In genomic region chr19:35978271-35978670, GRCh38 we compare ENCODE assay signal across 34 cellular contexts. TPM values are rescaled to one million over a fixed set of nuclear protein-coding genes. Genes with fewer than 3 reads are reported as not detected.
"Had no signal": no experiment of that assay in that cellular context is flagged by ENCODE, and none has a peak within 500 bp of the region (broad histone marks: within the 10 kb centered on the region; RNA-seq: fewer than 3 reads in every experiment).

No MANE protein-coding gene starts in this region.

- H3K9me3 Mint-ChIP-seq: activated CD4-positive, alpha-beta memory T cell treated with anti-CD3 and anti-CD28 coated beads for 36 hours; activated CD4-positive, alpha-beta T cell treated with anti-CD3 and anti-CD28 coated beads, Interleukin-2, amount 10 ng/mL, durations not matched to agents 24 days and 14 days; activated naive CD4-positive, alpha-beta T cell treated with anti-CD3 and anti-CD28 coated beads for 36 hours; activated naive CD4-positive, alpha-beta T cell treated with anti-CD3 and anti-CD28 coated beads, Interleukin-2, amount 50 U/mL, for 24 hours; activated naive CD8-positive, alpha-beta T cell treated with anti-CD3 and anti-CD28 coated beads for 36 hours; activated naive CD8-positive, alpha-beta T cell treated with anti-CD3 and anti-CD28 coated beads, Interleukin-2, amount 50 U/mL, for 24 hours; activated T-helper 1 cell treated with anti-CD3 and anti-CD28 coated beads, Interleukin-12 subunit alpha, Interleukin-12 subunit beta, Interleukin-2, Interleukin-4 antibody, amounts not matched to agents 30 ng/mL and 10 ng/mL and 1 ng/mL, durations not matched to agents 14 hours and 24 hours and 36 hours; activated T-helper 2 cell treated with anti-CD3 and anti-CD28 coated beads, Interferon-gamma antibody, Interleukin-2, Interleukin-4, amounts not matched to agents 10 μg/mL and 5 μg/mL and 100 μg/mL, durations not matched to agents 14 hours and 24 hours and 36 hours; effector memory CD8-positive, alpha-beta T cell had no signal

- H3K4me3 ChIP-seq: adrenal gland, body of pancreas, esophagus squamous epithelium, gastroesophageal sphincter, heart right ventricle had no signal

- H3K4me1 Mint-ChIP-seq: activated CD4-positive, alpha-beta T cell treated with anti-CD3 and anti-CD28 coated beads for 36 hours; activated CD4-positive, alpha-beta T cell treated with anti-CD3 and anti-CD28 coated beads, Interleukin-2, amount 10 ng/mL, durations not matched to agents 24 days and 14 days; activated CD8-positive, alpha-beta memory T cell treated with anti-CD3 and anti-CD28 coated beads, Interleukin-2, amount 10 ng/mL, durations not matched to agents 7 days and 5 days; activated naive CD4-positive, alpha-beta T cell treated with anti-CD3 and anti-CD28 coated beads, Interleukin-2, amount 50 U/mL, for 24 hours; activated naive CD8-positive, alpha-beta T cell treated with anti-CD3 and anti-CD28 coated beads for 36 hours; activated naive CD8-positive, alpha-beta T cell treated with anti-CD3 and anti-CD28 coated beads, Interleukin-2, amount 50 U/mL, for 24 hours had no signal

- ATAC-seq: body of pancreas, gastroesophageal sphincter, heart right ventricle had no signal

- H3K36me3 Mint-ChIP-seq: activated CD4-positive, alpha-beta memory T cell treated with anti-CD3 and anti-CD28 coated beads for 36 hours; activated CD8-positive, alpha-beta memory T cell treated with anti-CD3 and anti-CD28 coated beads, Interleukin-2, amount 10 ng/mL, durations not matched to agents 7 days and 5 days; activated naive CD4-positive, alpha-beta T cell treated with anti-CD3 and anti-CD28 coated beads, Interleukin-2, amount 50 U/mL, for 24 hours; activated naive CD8-positive, alpha-beta T cell treated with anti-CD3 and anti-CD28 coated beads for 36 hours had no signal

- H3K27ac ChIP-seq: adrenal gland, body of pancreas, epithelial cell of prostate, esophagus squamous epithelium, gastroesophageal sphincter, heart right ventricle had no signal

- H3K36me3 ChIP-seq: adrenal gland, esophagus squamous epithelium, gastroesophageal sphincter, heart right ventricle had no signal

- H3K9me3 ChIP-seq: adrenal gland, body of pancreas, esophagus squamous epithelium, gastroesophageal sphincter, heart right ventricle had no signal

- DNase-seq: activated CD4-positive, alpha-beta memory T cell treated with anti-CD3 and anti-CD28 coated beads for 36 hours; activated CD4-positive, alpha-beta T cell treated with anti-CD3 and anti-CD28 coated beads for 36 hours; activated CD4-positive, alpha-beta T cell treated with anti-CD3 and anti-CD28 coated beads, Interleukin-2, amount 10 ng/mL, durations not matched to agents 24 days and 14 days; activated CD4-positive, CD25-positive, alpha-beta regulatory T cell; activated CD4-positive, CD25-positive, alpha-beta regulatory T cell treated with anti-CD3 and anti-CD28 coated beads, Interleukin-2, amount 50 U/mL, for 72 hours; activated CD8-positive, alpha-beta memory T cell treated with anti-CD3 and anti-CD28 coated beads, Interleukin-2, amount 10 ng/mL, durations not matched to agents 7 days and 5 days; activated CD8-positive, alpha-beta memory T cell treated with anti-CD3 and anti-CD28 coated beads, Interleukin-2, amount 50 U/mL, for 4 hours; activated CD8-positive, alpha-beta T cell treated with anti-CD3 and anti-CD28 coated beads, Interleukin-2, amount 10 ng/mL, durations not matched to agents 7 days and 5 days; activated effector memory CD4-positive, alpha-beta T cell treated with anti-CD3 and anti-CD28 coated beads, Interleukin-2, amount 50 U/mL, for 16 hours; activated naive CD4-positive, alpha-beta T cell treated with anti-CD3 and anti-CD28 coated beads for 36 hours; activated naive CD8-positive, alpha-beta T cell treated with anti-CD3 and anti-CD28 coated beads for 36 hours; activated naive CD8-positive, alpha-beta T cell treated with anti-CD3 and anti-CD28 coated beads, Interleukin-2, amount 50 U/mL, for 24 hours; activated T-cell treated with anti-CD3 and anti-CD28 coated beads, Interleukin-2, amount 50 U/mL, for 1 hour; activated T-cell treated with anti-CD3 and anti-CD28 coated beads, Interleukin-2, amount 50 U/mL, for 48 hours; adrenal gland; amygdala; aorta; body of pancreas; cortex of kidney; dermis blood vessel endothelial cell; effector CD4-positive, alpha-beta T cell; effector memory CD8-positive, alpha-beta T cell; esophagus squamous epithelium; foreskin melanocyte; heart right ventricle; T-helper 2 cell had no signal

- FAIRE-seq: endothelial cell of umbilical vein had no signal

- H3K27me3 ChIP-seq: adrenal gland, body of pancreas had no signal

- H3K4me3 Mint-ChIP-seq: activated CD4-positive, alpha-beta memory T cell treated with anti-CD3 and anti-CD28 coated beads for 36 hours; activated CD4-positive, alpha-beta T cell treated with anti-CD3 and anti-CD28 coated beads for 36 hours; activated CD4-positive, alpha-beta T cell treated with anti-CD3 and anti-CD28 coated beads, Interleukin-2, amount 10 ng/mL, durations not matched to agents 24 days and 14 days; activated CD8-positive, alpha-beta memory T cell treated with anti-CD3 and anti-CD28 coated beads, Interleukin-2, amount 10 ng/mL, durations not matched to agents 7 days and 5 days; activated CD8-positive, alpha-beta T cell treated with anti-CD3 and anti-CD28 coated beads, Interleukin-2, amount 10 ng/mL, durations not matched to agents 7 days and 5 days; activated naive CD4-positive, alpha-beta T cell treated with anti-CD3 and anti-CD28 coated beads for 36 hours; activated naive CD8-positive, alpha-beta T cell treated with anti-CD3 and anti-CD28 coated beads for 36 hours; activated naive CD8-positive, alpha-beta T cell treated with anti-CD3 and anti-CD28 coated beads, Interleukin-2, amount 50 U/mL, for 24 hours; activated T-helper 1 cell treated with anti-CD3 and anti-CD28 coated beads, Interleukin-12 subunit alpha, Interleukin-12 subunit beta, Interleukin-2, Interleukin-4 antibody, amounts not matched to agents 30 ng/mL and 10 ng/mL and 1 ng/mL, durations not matched to agents 14 hours and 24 hours and 36 hours; effector memory CD8-positive, alpha-beta T cell had no signal

- H3K4me1 ChIP-seq: adrenal gland, body of pancreas, esophagus squamous epithelium, gastroesophageal sphincter, heart right ventricle had no signal

- H3K27ac Mint-ChIP-seq: activated CD4-positive, alpha-beta memory T cell treated with anti-CD3 and anti-CD28 coated beads for 36 hours; activated CD4-positive, alpha-beta T cell treated with anti-CD3 and anti-CD28 coated beads for 36 hours; activated CD4-positive, alpha-beta T cell treated with anti-CD3 and anti-CD28 coated beads, Interleukin-2, amount 10 ng/mL, durations not matched to agents 24 days and 14 days; activated CD8-positive, alpha-beta memory T cell treated with anti-CD3 and anti-CD28 coated beads, Interleukin-2, amount 10 ng/mL, durations not matched to agents 7 days and 5 days; activated CD8-positive, alpha-beta T cell treated with anti-CD3 and anti-CD28 coated beads, Interleukin-2, amount 10 ng/mL, durations not matched to agents 7 days and 5 days; activated naive CD4-positive, alpha-beta T cell treated with anti-CD3 and anti-CD28 coated beads for 36 hours; activated naive CD8-positive, alpha-beta T cell treated with anti-CD3 and anti-CD28 coated beads for 36 hours; activated naive CD8-positive, alpha-beta T cell treated with anti-CD3 and anti-CD28 coated beads, Interleukin-2, amount 50 U/mL, for 24 hours; activated T-helper 1 cell treated with anti-CD3 and anti-CD28 coated beads, Interleukin-12 subunit alpha, Interleukin-12 subunit beta, Interleukin-2, Interleukin-4 antibody, amounts not matched to agents 30 ng/mL and 10 ng/mL and 1 ng/mL, durations not matched to agents 14 hours and 24 hours and 36 hours; activated T-helper 2 cell treated with anti-CD3 and anti-CD28 coated beads, Interferon-gamma antibody, Interleukin-2, Interleukin-4, amounts not matched to agents 10 μg/mL and 5 μg/mL and 100 μg/mL, durations not matched to agents 14 hours and 24 hours and 36 hours; effector memory CD8-positive, alpha-beta T cell had no signal

RNA-seq across cellular contexts. Expression of gene SYNE4, which starts 30.3 kb away (rescaled TPM):
- total RNA-seq: fibroblast of villous mesenchyme, glomerular endothelial cell had no signal
